Comparison of ENCODE assay signal across 1 cellular context in genomic region chr5:173340451-173340850, GRCh38.
TF ChIP-seq lines count a peak whose summit lies in the region.

No MANE protein-coding gene starts in this region.

TF ChIP-seq in K562, 482 proteins besides CTCF, POLR2A, EP300 and RAD21 (continued from another document):
- no peak for TF ChIP-seq CHD1 (IDR thresholded peaks at IDR 0.05; ENCODE audit: low read length)
- TF ChIP-seq TRIM25 (IDR thresholded peaks at IDR 0.05; ENCODE audit: borderline replicate concordance) = no peak
